Comparison of ENCODE assay signal across 1 cellular context in genomic region chr14:100342195-100342594, GRCh38.
TF ChIP-seq lines count a peak whose summit lies in the region.

No MANE protein-coding gene starts in this region.

TF ChIP-seq in SK-N-SH, 30 proteins besides CTCF, POLR2A, EP300 and RAD21:
- TF ChIP-seq JUND (IDR thresholded peaks at IDR 0.05) = no peak
- TF ChIP-seq MEF2A (IDR thresholded peaks at IDR 0.05; ENCODE audit: borderline replicate concordance, low read depth) = no peak
- no peak for TF ChIP-seq GATA2 (CRISPR knock-in tag; IDR thresholded peaks at IDR 0.05)
- no peak for TF ChIP-seq TAF1 (IDR thresholded peaks at IDR 0.05; ENCODE audit: borderline replicate concordance, low read depth, low read length)
- TF ChIP-seq RXRA (IDR thresholded peaks at IDR 0.05; ENCODE audit: borderline replicate concordance, low read depth) = no peak
- no peak for TF ChIP-seq YY1 (IDR thresholded peaks at IDR 0.05; ENCODE audit: low read depth)
- TF ChIP-seq, protein P1, sequence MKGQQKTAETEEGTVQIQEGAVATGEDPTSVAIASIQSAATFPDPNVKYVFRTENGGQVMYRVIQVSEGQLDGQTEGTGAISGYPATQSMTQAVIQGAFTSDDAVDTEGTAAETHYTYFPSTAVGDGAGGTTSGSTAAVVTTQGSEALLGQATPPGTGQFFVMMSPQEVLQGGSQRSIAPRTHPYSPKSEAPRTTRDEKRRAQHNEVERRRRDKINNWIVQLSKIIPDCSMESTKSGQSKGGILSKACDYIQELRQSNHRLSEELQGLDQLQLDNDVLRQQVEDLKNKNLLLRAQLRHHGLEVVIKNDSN (IDR thresholded peaks at IDR 0.05; ENCODE audit: borderline replicate concordance, low read depth) = no peak
- TF ChIP-seq MXI1 (IDR thresholded peaks at IDR 0.05; ENCODE audit: low read depth, low read length) = no peak
- no peak for TF ChIP-seq NFIC (IDR thresholded peaks at IDR 0.05; ENCODE audit: borderline replicate concordance)
- TF ChIP-seq, protein P2, sequence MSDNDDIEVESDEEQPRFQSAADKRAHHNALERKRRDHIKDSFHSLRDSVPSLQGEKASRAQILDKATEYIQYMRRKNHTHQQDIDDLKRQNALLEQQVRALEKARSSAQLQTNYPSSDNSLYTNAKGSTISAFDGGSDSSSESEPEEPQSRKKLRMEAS (IDR thresholded peaks at IDR 0.05; ENCODE audit: low read depth) = no peak
- TF ChIP-seq ELF1 (IDR thresholded peaks at IDR 0.05) = no peak
- TF ChIP-seq CHD2 (IDR thresholded peaks at IDR 0.05; ENCODE audit: low read length, partially characterized antibody) = no peak
- no peak for TF ChIP-seq RCOR1 (IDR thresholded peaks at IDR 0.05; ENCODE audit: low read length)
- no peak for TF ChIP-seq SIN3A (IDR thresholded peaks at IDR 0.05; ENCODE audit: borderline replicate concordance, low read depth, low read length)
- no peak for TF ChIP-seq TCF12 (IDR thresholded peaks at IDR 0.05)
- no peak for TF ChIP-seq PBX3 (IDR thresholded peaks at IDR 0.05)
- TF ChIP-seq ZBTB33 (IDR thresholded peaks at IDR 0.05; ENCODE audit: borderline replicate concordance, low read depth) = no peak
